In genomic region chr22:41688365-41689211, GRCh38 we compare ENCODE assay signal across 8 cellular contexts. TPM values are rescaled to one million over a fixed set of nuclear protein-coding genes. Genes with fewer than 3 reads are reported as not detected.
DNase-seq lines count a peak whose midpoint lies in the region; TF ChIP-seq lines count a peak whose summit lies in the region.

SNU13 (minus strand) TSS chr22:41688867; CDS start chr22:41688796, 71 bp downstream.

- peak within 1 kb of the TSS; percentile 83 for H3K4me2 ChIP-seq in neuronal stem cell (ENCODE audit: insufficient read depth, low read length, poor library complexity, severe bottlenecking)

- peak within 1 kb of the TSS; percentile 93 for H2AFZ ChIP-seq in neuronal stem cell (ENCODE audit: low read length)

- CTCF ChIA-PET in HEK293 (lab: Yijun Ruan, JAX), result interaction anchor here (0.6 to 4.8 kb wide), 7 partner anchors 9 to 785 kb away, joined by 3 to 39 read pairs (median 3); no protein-coding TSS in a partner anchor

- H3K23ac ChIP-seq in neuronal stem cell (ENCODE audit: low read depth, low read length, poor library complexity), result peak within 1 kb of the TSS; percentile 97

- H2BK15ac ChIP-seq in neuronal stem cell (ENCODE audit: low read length), result peak within 1 kb of the TSS; percentile 75

- peak within 1 kb of the TSS; percentile 80 for H3K9ac ChIP-seq in neuronal stem cell (ENCODE audit: low read depth, low read length, poor library complexity)
- H3K9ac ChIP-seq in subcutaneous abdominal adipose tissue (ENCODE audit: low read length in 5 of 5), result peak within 1 kb of the TSS; percentile 73 to 93 (median 90)

- H3K79me1 ChIP-seq in neuronal stem cell (ENCODE audit: low read depth, low read length), result peaks cover 9% of the 10 kb centered on the region

- no peak within 1 kb of the TSS for H2BK12ac ChIP-seq in neuronal stem cell (ENCODE audit: low read length)

- peak within 1 kb of the TSS; percentile 61 for H2BK120ac ChIP-seq in neuronal stem cell (ENCODE audit: low read depth, low read length)

- H4K91ac ChIP-seq in neuronal stem cell (ENCODE audit: low read depth, low read length, poor library complexity), result no peak within 1 kb of the TSS

- H3K36me3 ChIP-seq in HEK293 (ENCODE audit: control insufficient read depth in 2 of 2, insufficient read depth in 1 of 2, low read length in 2 of 2), result peaks cover 3 to 17% of the 10 kb centered on the region in 2 experiments; a peak in 2 of 3 replicates
- peaks cover 3 to 12% of the 10 kb centered on the region in 2 donors for H3K36me3 ChIP-seq in neuronal stem cell (replicated peaks in 1 of 2; ENCODE audit: control insufficient read depth in 2 of 2, insufficient read depth in 2 of 2, low read length in 2 of 2)
- H3K36me3 ChIP-seq in subcutaneous abdominal adipose tissue (ENCODE audit: control insufficient read depth in 5 of 5, insufficient read depth in 5 of 5, low read length in 5 of 5), result peaks cover 0 to 5% (median 3%) of the 10 kb centered on the region in 5 donors

- no peak within 1 kb of the TSS for H3K4ac ChIP-seq in neuronal stem cell (ENCODE audit: low read length)

- H4K8ac ChIP-seq in neuronal stem cell (ENCODE audit: low read depth, low read length), result no peak within 1 kb of the TSS

- peak within 1 kb of the TSS; percentile 84 for H2AK5ac ChIP-seq in neuronal stem cell (ENCODE audit: low read depth, low read length)

- POLR2A ChIA-PET in HEK293 (lab: Yijun Ruan, JAX), result interaction anchor here (0.7 to 2.9 kb wide), 15 partner anchors 9 to 402 kb away, joined by 3 to 24 read pairs (median 5); partner anchors contain the start of genes CCDC134, CENPM, DESI1 and NDUFA6

- H3K14ac ChIP-seq in neuronal stem cell (ENCODE audit: low read length), result peak within 1 kb of the TSS; percentile 90

- TF ChIP-seq CTCF in HEK293 (tag by site-specific recombination; IDR thresholded peaks at IDR 0.05), result peak; percentile 66; the same call in 1 of the 2 replicates

- peak within 1 kb of the TSS; percentile 82 for H2BK5ac ChIP-seq in neuronal stem cell (ENCODE audit: low read length)

- H3K4me3 ChIP-seq in HEK293 (ENCODE audit: low read depth, low read length) (peak within 1 kb of the TSS; percentile 87), neuronal stem cell (ENCODE audit: low read length in 2 of 2) (peak within 1 kb of the TSS; percentile 66 to 85), subcutaneous abdominal adipose tissue (ENCODE audit: low read depth in 1 of 5, low read length in 5 of 5) (peak within 1 kb of the TSS; percentile 69 to 88 (median 85))

- WGBS in neuronal stem cell (ENCODE audit: extremely low coverage in 2 of 2, insufficient read length in 2 of 2, insufficient replicate concordance in 1 of 2), 2 donors, result no CpG with 5 or more reads among the region's 62 CpGs

- peak within 1 kb of the TSS; percentile 94 for H3K18ac ChIP-seq in neuronal stem cell (ENCODE audit: low read length)

- H3K9me3 ChIP-seq in HEK293 (ENCODE audit: control insufficient read depth, insufficient read depth, low read depth, low read length) (no peaks in the 10 kb centered on the region), neuronal stem cell (replicated peaks in 1 of 2; ENCODE audit: control insufficient read depth in 2 of 2, insufficient read depth in 1 of 2, low read depth in 1 of 2, low read length in 2 of 2) (no peaks in the 10 kb centered on the region), subcutaneous abdominal adipose tissue (ENCODE audit: control insufficient read depth in 5 of 5, low read length in 5 of 5) (no peaks in the 10 kb centered on the region)

- DNase-seq in GM04503 (ENCODE audit: low read depth) (peak; percentile 64), MV-4-11 (lab: John Stamatoyannopoulos, UW) (peak; percentile 93), SK-N-DZ (ENCODE audit: low spot score) (peak; percentile 88), foreskin melanocyte (peak; percentile 87), neuronal stem cell (ENCODE audit: low spot score) (peak; percentile 82)
- peak; percentile 94 for DNase-seq in activated naive CD4-positive, alpha-beta T cell treated with Interleukin-2 at 50 U/mL for 16 hours

- no peaks in the 10 kb centered on the region for H3K4me1 ChIP-seq in HEK293 (ENCODE audit: control insufficient read depth, insufficient read depth, low read length)
- peaks cover 4 to 5% of the 10 kb centered on the region in 2 donors for H3K4me1 ChIP-seq in neuronal stem cell (ENCODE audit: control insufficient read depth in 2 of 2, insufficient read depth in 1 of 2, low read depth in 1 of 2, low read length in 2 of 2)
- H3K4me1 ChIP-seq in subcutaneous abdominal adipose tissue (ENCODE audit: control insufficient read depth in 5 of 5, insufficient read depth in 5 of 5, low read length in 5 of 5), result peaks cover 0 to 18% (median 12%) of the 10 kb centered on the region in 5 donors

- peak within 1 kb of the TSS; percentile 92 for H3K27ac ChIP-seq in HEK293 (ENCODE audit: extremely low read depth, low read depth, low read length)
- peak within 1 kb of the TSS; percentile 79 for H3K27ac ChIP-seq in neuronal stem cell (replicated peaks; ENCODE audit: low read length)
- H3K27ac ChIP-seq in subcutaneous abdominal adipose tissue (ENCODE audit: low read depth, low read length), result peak within 1 kb of the TSS; percentile 90

- H3K27me3 ChIP-seq in neuronal stem cell (ENCODE audit: control insufficient read depth in 3 of 3, insufficient read depth in 3 of 3, low read depth in 1 of 3, low read length in 3 of 3), result no peaks in the 10 kb centered on the region
- H3K27me3 ChIP-seq in subcutaneous abdominal adipose tissue (ENCODE audit: control insufficient read depth in 5 of 5, insufficient read depth in 4 of 5, low read length in 5 of 5), result no peaks in the 10 kb centered on the region

TF ChIP-seq in HEK293, 187 proteins besides CTCF, POLR2A, EP300 and RAD21 (continues in another document):
- TF ChIP-seq ZBTB44 (tag by site-specific recombination; IDR thresholded peaks at IDR 0.05) (no peak), ZNF600 (tag by site-specific recombination; IDR thresholded peaks at IDR 0.05) (no peak), ZNF747 (tag by site-specific recombination; IDR thresholded peaks at IDR 0.05) (no peak), ZNF837 (tag by site-specific recombination; IDR thresholded peaks at IDR 0.05) (no peak), ZNF501 (tag by site-specific recombination; IDR thresholded peaks at IDR 0.05) (peak; percentile 62; the same call in 1 of the 2 replicates), ZFP41 (tag by site-specific recombination; IDR thresholded peaks at IDR 0.05; ENCODE audit: borderline replicate concordance) (no peak), ZNF776 (tag by site-specific recombination; IDR thresholded peaks at IDR 0.05; ENCODE audit: borderline replicate concordance) (no peak), ZNF701 (tag by site-specific recombination; IDR thresholded peaks at IDR 0.05) (no peak), ZNF521 (tag by site-specific recombination; IDR thresholded peaks at IDR 0.05) (no peak)
- TF ChIP-seq, protein P1, sequence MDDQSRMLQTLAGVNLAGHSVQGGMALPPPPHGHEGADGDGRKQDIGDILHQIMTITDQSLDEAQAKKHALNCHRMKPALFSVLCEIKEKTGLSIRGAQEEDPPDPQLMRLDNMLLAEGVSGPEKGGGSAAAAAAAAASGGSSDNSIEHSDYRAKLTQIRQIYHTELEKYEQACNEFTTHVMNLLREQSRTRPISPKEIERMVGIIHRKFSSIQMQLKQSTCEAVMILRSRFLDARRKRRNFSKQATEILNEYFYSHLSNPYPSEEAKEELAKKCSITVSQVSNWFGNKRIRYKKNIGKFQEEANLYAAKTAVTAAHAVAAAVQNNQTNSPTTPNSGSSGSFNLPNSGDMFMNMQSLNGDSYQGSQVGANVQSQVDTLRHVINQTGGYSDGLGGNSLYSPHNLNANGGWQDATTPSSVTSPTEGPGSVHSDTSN (CRISPR knock-in tag; IDR thresholded peaks at IDR 0.05), result peak; percentile 64; the same call in 1 of the 2 replicates
- TF ChIP-seq, protein P2, sequence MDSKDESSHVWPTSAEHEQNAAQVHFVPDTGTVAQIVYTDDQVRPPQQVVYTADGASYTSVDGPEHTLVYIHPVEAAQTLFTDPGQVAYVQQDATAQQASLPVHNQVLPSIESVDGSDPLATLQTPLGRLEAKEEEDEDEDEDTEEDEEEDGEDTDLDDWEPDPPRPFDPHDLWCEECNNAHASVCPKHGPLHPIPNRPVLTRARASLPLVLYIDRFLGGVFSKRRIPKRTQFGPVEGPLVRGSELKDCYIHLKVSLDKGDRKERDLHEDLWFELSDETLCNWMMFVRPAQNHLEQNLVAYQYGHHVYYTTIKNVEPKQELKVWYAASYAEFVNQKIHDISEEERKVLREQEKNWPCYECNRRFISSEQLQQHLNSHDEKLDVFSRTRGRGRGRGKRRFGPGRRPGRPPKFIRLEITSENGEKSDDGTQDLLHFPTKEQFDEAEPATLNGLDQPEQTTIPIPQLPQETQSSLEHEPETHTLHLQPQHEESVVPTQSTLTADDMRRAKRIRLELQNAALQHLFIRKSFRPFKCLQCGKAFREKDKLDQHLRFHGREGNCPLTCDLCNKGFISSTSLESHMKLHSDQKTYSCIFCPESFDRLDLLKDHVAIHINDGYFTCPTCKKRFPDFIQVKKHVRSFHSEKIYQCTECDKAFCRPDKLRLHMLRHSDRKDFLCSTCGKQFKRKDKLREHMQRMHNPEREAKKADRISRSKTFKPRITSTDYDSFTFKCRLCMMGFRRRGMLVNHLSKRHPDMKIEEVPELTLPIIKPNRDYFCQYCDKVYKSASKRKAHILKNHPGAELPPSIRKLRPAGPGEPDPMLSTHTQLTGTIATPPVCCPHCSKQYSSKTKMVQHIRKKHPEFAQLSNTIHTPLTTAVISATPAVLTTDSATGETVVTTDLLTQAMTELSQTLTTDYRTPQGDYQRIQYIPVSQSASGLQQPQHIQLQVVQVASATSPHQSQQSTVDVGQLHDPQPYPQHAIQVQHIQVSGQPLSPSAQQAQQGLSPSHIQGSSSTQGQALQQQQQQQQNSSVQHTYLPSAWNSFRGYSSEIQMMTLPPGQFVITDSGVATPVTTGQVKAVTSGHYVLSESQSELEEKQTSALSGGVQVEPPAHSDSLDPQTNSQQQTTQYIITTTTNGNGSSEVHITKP (tag by site-specific recombination; IDR thresholded peaks at IDR 0.05), result no peak

RNA-seq across cellular contexts. Expression of gene SNU13, which starts in this region (rescaled TPM):
- polyA plus RNA-seq in SK-N-DZ (2014; cell fraction: cytosol; rRNA removed), result 197 and 212 TPM in 2 replicates
- 97.5 and 142 TPM in 2 replicates for polyA plus RNA-seq in SK-N-DZ (2014; cell fraction: nucleus; rRNA removed)
- polyA plus RNA-seq in neuronal stem cell (2013, experiment 1 of 2), result 139 TPM
- polyA plus RNA-seq in neuronal stem cell (2013, experiment 2 of 2), result 137 TPM

Comparison
In these comparisons a context has a peak if more than half of its experiments do, and no peak if none do; other contexts are left out.
1. Peak in every context shown above with its lines: DNase-seq, H3K4me3 ChIP-seq and H3K27ac ChIP-seq.